ENCODE assay signal across 1 cellular context in genomic region chr17:12979255-12979654, GRCh38.
TF ChIP-seq lines count a peak whose summit lies in the region.

No MANE protein-coding gene starts in this region.

TF ChIP-seq in GM23338, 12 proteins besides CTCF, POLR2A, EP300 and RAD21 (continued from another document):
- TF ChIP-seq, protein P1, sequence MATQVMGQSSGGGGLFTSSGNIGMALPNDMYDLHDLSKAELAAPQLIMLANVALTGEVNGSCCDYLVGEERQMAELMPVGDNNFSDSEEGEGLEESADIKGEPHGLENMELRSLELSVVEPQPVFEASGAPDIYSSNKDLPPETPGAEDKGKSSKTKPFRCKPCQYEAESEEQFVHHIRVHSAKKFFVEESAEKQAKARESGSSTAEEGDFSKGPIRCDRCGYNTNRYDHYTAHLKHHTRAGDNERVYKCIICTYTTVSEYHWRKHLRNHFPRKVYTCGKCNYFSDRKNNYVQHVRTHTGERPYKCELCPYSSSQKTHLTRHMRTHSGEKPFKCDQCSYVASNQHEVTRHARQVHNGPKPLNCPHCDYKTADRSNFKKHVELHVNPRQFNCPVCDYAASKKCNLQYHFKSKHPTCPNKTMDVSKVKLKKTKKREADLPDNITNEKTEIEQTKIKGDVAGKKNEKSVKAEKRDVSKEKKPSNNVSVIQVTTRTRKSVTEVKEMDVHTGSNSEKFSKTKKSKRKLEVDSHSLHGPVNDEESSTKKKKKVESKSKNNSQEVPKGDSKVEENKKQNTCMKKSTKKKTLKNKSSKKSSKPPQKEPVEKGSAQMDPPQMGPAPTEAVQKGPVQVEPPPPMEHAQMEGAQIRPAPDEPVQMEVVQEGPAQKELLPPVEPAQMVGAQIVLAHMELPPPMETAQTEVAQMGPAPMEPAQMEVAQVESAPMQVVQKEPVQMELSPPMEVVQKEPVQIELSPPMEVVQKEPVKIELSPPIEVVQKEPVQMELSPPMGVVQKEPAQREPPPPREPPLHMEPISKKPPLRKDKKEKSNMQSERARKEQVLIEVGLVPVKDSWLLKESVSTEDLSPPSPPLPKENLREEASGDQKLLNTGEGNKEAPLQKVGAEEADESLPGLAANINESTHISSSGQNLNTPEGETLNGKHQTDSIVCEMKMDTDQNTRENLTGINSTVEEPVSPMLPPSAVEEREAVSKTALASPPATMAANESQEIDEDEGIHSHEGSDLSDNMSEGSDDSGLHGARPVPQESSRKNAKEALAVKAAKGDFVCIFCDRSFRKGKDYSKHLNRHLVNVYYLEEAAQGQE (IDR thresholded peaks at IDR 0.05; ENCODE audit: unreplicated experiment) = no peak
- no peak for TF ChIP-seq EZH2phosphoT487 (IDR thresholded peaks at IDR 0.05; ENCODE audit: unreplicated experiment)
- no peak for TF ChIP-seq STAT1 (IDR thresholded peaks at IDR 0.05; ENCODE audit: unreplicated experiment)
- TF ChIP-seq, protein P2, sequence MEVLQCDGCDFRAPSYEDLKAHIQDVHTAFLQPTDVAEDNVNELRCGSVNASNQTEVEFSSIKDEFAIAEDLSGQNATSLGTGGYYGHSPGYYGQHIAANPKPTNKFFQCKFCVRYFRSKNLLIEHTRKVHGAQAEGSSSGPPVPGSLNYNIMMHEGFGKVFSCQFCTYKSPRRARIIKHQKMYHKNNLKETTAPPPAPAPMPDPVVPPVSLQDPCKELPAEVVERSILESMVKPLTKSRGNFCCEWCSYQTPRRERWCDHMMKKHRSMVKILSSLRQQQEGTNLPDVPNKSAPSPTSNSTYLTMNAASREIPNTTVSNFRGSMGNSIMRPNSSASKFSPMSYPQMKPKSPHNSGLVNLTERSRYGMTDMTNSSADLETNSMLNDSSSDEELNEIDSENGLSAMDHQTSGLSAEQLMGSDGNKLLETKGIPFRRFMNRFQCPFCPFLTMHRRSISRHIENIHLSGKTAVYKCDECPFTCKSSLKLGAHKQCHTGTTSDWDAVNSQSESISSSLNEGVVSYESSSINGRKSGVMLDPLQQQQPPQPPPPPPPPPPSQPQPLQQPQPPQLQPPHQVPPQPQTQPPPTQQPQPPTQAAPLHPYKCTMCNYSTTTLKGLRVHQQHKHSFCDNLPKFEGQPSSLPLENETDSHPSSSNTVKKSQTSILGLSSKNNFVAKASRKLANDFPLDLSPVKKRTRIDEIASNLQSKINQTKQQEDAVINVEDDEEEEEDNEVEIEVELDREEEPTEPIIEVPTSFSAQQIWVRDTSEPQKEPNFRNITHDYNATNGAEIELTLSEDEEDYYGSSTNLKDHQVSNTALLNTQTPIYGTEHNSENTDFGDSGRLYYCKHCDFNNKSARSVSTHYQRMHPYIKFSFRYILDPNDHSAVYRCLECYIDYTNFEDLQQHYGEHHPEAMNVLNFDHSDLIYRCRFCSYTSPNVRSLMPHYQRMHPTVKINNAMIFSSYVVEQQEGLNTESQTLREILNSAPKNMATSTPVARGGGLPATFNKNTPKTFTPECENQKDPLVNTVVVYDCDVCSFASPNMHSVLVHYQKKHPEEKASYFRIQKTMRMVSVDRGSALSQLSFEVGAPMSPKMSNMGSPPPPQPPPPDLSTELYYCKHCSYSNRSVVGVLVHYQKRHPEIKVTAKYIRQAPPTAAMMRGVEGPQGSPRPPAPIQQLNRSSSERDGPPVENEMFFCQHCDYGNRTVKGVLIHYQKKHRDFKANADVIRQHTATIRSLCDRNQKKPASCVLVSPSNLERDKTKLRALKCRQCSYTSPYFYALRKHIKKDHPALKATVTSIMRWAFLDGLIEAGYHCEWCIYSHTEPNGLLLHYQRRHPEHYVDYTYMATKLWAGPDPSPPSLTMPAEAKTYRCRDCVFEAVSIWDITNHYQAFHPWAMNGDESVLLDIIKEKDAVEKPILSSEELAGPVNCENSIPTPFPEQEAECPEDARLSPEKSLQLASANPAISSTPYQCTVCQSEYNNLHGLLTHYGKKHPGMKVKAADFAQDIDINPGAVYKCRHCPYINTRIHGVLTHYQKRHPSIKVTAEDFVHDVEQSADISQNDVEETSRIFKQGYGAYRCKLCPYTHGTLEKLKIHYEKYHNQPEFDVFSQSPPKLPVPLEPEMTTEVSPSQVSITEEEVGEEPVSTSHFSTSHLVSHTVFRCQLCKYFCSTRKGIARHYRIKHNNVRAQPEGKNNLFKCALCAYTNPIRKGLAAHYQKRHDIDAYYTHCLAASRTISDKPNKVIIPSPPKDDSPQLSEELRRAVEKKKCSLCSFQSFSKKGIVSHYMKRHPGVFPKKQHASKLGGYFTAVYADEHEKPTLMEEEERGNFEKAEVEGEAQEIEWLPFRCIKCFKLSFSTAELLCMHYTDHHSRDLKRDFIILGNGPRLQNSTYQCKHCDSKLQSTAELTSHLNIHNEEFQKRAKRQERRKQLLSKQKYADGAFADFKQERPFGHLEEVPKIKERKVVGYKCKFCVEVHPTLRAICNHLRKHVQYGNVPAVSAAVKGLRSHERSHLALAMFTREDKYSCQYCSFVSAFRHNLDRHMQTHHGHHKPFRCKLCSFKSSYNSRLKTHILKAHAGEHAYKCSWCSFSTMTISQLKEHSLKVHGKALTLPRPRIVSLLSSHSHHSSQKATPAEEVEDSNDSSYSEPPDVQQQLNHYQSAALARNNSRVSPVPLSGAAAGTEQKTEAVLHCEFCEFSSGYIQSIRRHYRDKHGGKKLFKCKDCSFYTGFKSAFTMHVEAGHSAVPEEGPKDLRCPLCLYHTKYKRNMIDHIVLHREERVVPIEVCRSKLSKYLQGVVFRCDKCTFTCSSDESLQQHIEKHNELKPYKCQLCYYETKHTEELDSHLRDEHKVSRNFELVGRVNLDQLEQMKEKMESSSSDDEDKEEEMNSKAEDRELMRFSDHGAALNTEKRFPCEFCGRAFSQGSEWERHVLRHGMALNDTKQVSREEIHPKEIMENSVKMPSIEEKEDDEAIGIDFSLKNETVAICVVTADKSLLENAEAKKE (CRISPR knock-in tag; IDR thresholded peaks at IDR 0.05) = no peak
- TF ChIP-seq NANOG (IDR thresholded peaks at IDR 0.05; ENCODE audit: borderline replicate concordance) = no peak
- TF ChIP-seq ZNF331 (CRISPR knock-in tag; IDR thresholded peaks at IDR 0.05; ENCODE audit: low read depth) = no peak
- TF ChIP-seq JUNB (IDR thresholded peaks at IDR 0.05; ENCODE audit: unreplicated experiment) = no peak
